Comparison of ENCODE assay signal across 17 cellular contexts in the genomic region with DNA sequence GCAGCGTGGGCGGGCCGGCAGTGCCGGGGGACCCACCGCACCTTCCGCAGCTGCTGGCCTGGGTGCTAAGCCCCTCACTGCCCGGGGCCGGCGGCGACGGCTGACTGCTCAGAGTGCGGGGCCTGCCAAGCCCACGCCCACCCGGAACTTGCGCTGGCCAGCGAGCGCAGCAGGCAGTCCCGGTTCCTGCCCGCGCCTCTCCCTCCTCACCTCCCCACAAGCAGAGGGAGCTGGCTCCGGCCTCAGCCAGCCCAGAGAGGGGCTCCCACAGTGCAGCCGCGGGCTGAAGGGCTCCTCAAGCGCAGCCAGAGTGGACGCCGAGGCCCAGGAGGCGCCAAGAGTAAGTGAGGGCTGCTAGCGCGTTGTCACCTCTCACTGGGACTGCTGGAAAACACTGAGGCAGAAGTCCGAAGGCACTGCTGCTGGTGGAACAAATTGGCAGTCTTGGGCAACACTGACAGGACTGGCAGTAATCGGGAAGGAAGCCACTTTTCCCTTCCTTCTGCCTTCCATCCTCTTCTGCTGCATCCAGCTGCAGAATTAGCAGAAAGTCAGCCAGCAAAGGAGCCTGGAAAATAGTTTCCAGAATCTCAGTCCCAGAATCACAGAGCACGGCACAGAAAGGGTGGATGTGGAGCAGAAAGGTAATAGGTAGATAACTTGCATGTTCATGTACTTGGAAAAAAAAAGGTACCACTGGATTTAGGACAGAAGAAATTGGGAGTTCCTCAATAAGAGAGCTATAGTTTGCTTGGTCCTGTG.
DNase-seq lines count a peak whose midpoint lies in the region; ATAC-seq, FAIRE-seq and TF ChIP-seq lines count a peak whose summit lies in the region.
"Had no signal": no experiment of that assay in that cellular context is flagged by ENCODE, and none has a peak within 500 bp of the region (broad histone marks: within the 10 kb centered on the region; RNA-seq: fewer than 3 reads in every experiment).

No MANE protein-coding gene starts in this region.

- FAIRE-seq in kidney (lab: Jason Lieb, UNC): no peak

- peak overlapping the region; percentile 29 for H3K27ac Mint-ChIP-seq in osteocyte (ENCODE audit: unreplicated experiment)
- H3K27ac Mint-ChIP-seq in stimulated activated effector memory CD8-positive, alpha-beta T cell treated with anti-CD3 and anti-CD28 coated beads, Interleukin-12 subunit alpha, Interleukin-12 subunit beta, amount 100 ng/mL, for 72 hours: no peak overlapping the region
- H3K27ac Mint-ChIP-seq: B cell; CD4-positive, CD25-positive, alpha-beta regulatory T cell had no signal

- DNase-seq in right cardiac atrium (peak in 2 of 3 donors; percentile 47), left ventricle myocardium superior (no peak), kidney (peak; percentile 63), osteocyte (ENCODE audit: extremely low spot score, unreplicated experiment) (no peak), dermis blood vessel endothelial cell (no peak)
- no peak for DNase-seq in stimulated activated effector memory CD8-positive, alpha-beta T cell treated with anti-CD3 and anti-CD28 coated beads, Interleukin-12 subunit alpha, Interleukin-12 subunit beta, amount 100 ng/mL, for 72 hours (ENCODE audit: low spot score in 2 of 2)
- DNase-seq: 8988T; CD4-positive, CD25-positive, alpha-beta regulatory T cell; GDM1; NCI-H1436; NCI-H1930; NCI-H524 treated with DMSO at 0.1 percent for 48 hours had no signal

- H3K9ac ChIP-seq in kidney (ENCODE audit: low read length in 2 of 2): no peak overlapping the region

- no peaks in the 10 kb centered on the region for H3K27me3 Mint-ChIP-seq in osteocyte (ENCODE audit: unreplicated experiment)
- H3K27me3 Mint-ChIP-seq: CD4-positive, CD25-positive, alpha-beta regulatory T cell had no signal

- no peaks in the 10 kb centered on the region for H3K36me3 Mint-ChIP-seq in osteocyte (ENCODE audit: unreplicated experiment)
- H3K36me3 Mint-ChIP-seq in stimulated activated effector memory CD8-positive, alpha-beta T cell treated with anti-CD3 and anti-CD28 coated beads, Interleukin-12 subunit alpha, Interleukin-12 subunit beta, amount 100 ng/mL, for 72 hours: no peaks in the 10 kb centered on the region
- H3K36me3 Mint-ChIP-seq: CD4-positive, CD25-positive, alpha-beta regulatory T cell had no signal

- H3K4me3 ChIP-seq in right cardiac atrium (ENCODE audit: low read length) (no peak overlapping the region), kidney (ENCODE audit: low read length in 2 of 2) (no peak overlapping the region)
- H3K4me3 ChIP-seq: GM23338 had no signal

- H3K4me1 ChIP-seq in right cardiac atrium (ENCODE audit: control insufficient read depth, insufficient read depth, low read length): peaks cover 3% of the 10 kb centered on the region
- H3K4me1 ChIP-seq in kidney (ENCODE audit: control insufficient read depth in 1 of 2, insufficient read depth in 1 of 2, low read depth in 1 of 2, low read length in 2 of 2): no peaks in the 10 kb centered on the region

- no peaks in the 10 kb centered on the region for H3K36me3 ChIP-seq in kidney (ENCODE audit: control insufficient read depth in 1 of 2, insufficient read depth in 2 of 2, low read length in 2 of 2)

- H3K27me3 ChIP-seq in right cardiac atrium (ENCODE audit: control insufficient read depth, insufficient read depth): no peaks in the 10 kb centered on the region

- H3K4me3 Mint-ChIP-seq in osteocyte (ENCODE audit: unreplicated experiment): no peak overlapping the region
- no peak overlapping the region for H3K4me3 Mint-ChIP-seq in stimulated activated effector memory CD8-positive, alpha-beta T cell treated with anti-CD3 and anti-CD28 coated beads, Interleukin-12 subunit alpha, Interleukin-12 subunit beta, amount 100 ng/mL, for 72 hours
- H3K4me3 Mint-ChIP-seq: B cell; CD4-positive, CD25-positive, alpha-beta regulatory T cell; GM23338 had no signal

- peaks cover 59% of the 10 kb centered on the region for H3K4me1 Mint-ChIP-seq in osteocyte (ENCODE audit: unreplicated experiment)
- no peaks in the 10 kb centered on the region for H3K4me1 Mint-ChIP-seq in stimulated activated effector memory CD8-positive, alpha-beta T cell treated with anti-CD3 and anti-CD28 coated beads, Interleukin-12 subunit alpha, Interleukin-12 subunit beta, amount 100 ng/mL, for 72 hours
- H3K4me1 Mint-ChIP-seq: B cell; CD4-positive, CD25-positive, alpha-beta regulatory T cell had no signal

- TF ChIP-seq CTCF in kidney (IDR thresholded peaks at IDR 0.05; ENCODE audit: borderline replicate concordance, extremely low read depth, insufficient read depth): no peak
- TF ChIP-seq CTCF in osteocyte (IDR thresholded peaks at IDR 0.05): no peak

- no peak overlapping the region for H3K27ac ChIP-seq in right cardiac atrium (ENCODE audit: low read length)
- no peak overlapping the region for H3K27ac ChIP-seq in kidney (ENCODE audit: low read depth in 2 of 2, low read length in 2 of 2)

- H3K9me3 Mint-ChIP-seq in osteocyte (ENCODE audit: unreplicated experiment): peaks cover 7% of the 10 kb centered on the region
- no peaks in the 10 kb centered on the region for H3K9me3 Mint-ChIP-seq in stimulated activated effector memory CD8-positive, alpha-beta T cell treated with anti-CD3 and anti-CD28 coated beads, Interleukin-12 subunit alpha, Interleukin-12 subunit beta, amount 100 ng/mL, for 72 hours

- intact Hi-C loops in right cardiac atrium (cut with DNase I): no loop called here
- intact Hi-C loops in left ventricle myocardium superior (cut with micrococcal nuclease): no loop called here
- intact Hi-C loops in kidney (cut with DNase I): no loop called here

- H3K9me3 ChIP-seq in right cardiac atrium (ENCODE audit: control insufficient read depth, low read length) (no peaks in the 10 kb centered on the region), kidney (ENCODE audit: control insufficient read depth in 1 of 2, low read length in 2 of 2) (no peaks in the 10 kb centered on the region)

- ATAC-seq in right cardiac atrium (no peak), left ventricle myocardium superior (no peak), GM18861 (IDR thresholded peaks at IDR 0.05; ENCODE audit: unreplicated experiment) (no peak), HG03095 (IDR thresholded peaks at IDR 0.05; ENCODE audit: unreplicated experiment) (no peak)
- no peak for ATAC-seq in stimulated activated effector memory CD8-positive, alpha-beta T cell treated with anti-CD3 and anti-CD28 coated beads, Interleukin-12 subunit alpha, Interleukin-12 subunit beta, amount 100 ng/mL, for 72 hours
- ATAC-seq: GM23338, HCT116 had no signal

- 97% methylated on average over 32 of the region's 32 CpGs for WGBS in right cardiac atrium

Comparison
In these comparisons a context has a peak if more than half of its experiments do, and no peak if none do; other contexts are left out.
1. DNase-seq: peak in right cardiac atrium (2 of 3) and kidney (single experiment); none in left ventricle myocardium superior (single experiment), osteocyte (single experiment), dermis blood vessel endothelial cell (single experiment) and stimulated activated effector memory CD8-positive, alpha-beta T cell treated with anti-CD3 and anti-CD28 coated beads, Interleukin-12 subunit alpha, Interleukin-12 subunit beta, amount 100 ng/mL, for 72 hours (0 of 2).